ENCODE assay signal across 12 cellular contexts in genomic region chr14:85572845-85573244, GRCh38. TPM values are rescaled to one million over a fixed set of nuclear protein-coding genes. Genes with fewer than 3 reads are reported as not detected.
DNase-seq lines count a peak whose midpoint lies in the region; TF ChIP-seq lines count a peak whose summit lies in the region.
"Had no signal": no experiment of that assay in that cellular context is flagged by ENCODE, and none has a peak within 500 bp of the region (broad histone marks: within the 10 kb centered on the region; RNA-seq: fewer than 3 reads in every experiment).

No MANE protein-coding gene starts in this region.

- no peak overlapping the region for H3K4me3 ChIP-seq in A673 (ENCODE audit: low read depth, low read length, poor library complexity, severe bottlenecking)
- H3K4me3 ChIP-seq in kidney epithelial cell (ENCODE audit: low read depth, low read length) = no peak overlapping the region
- no peak overlapping the region for H3K4me3 ChIP-seq in HAP-1
- no peak overlapping the region for H3K4me3 ChIP-seq in transverse colon
- H3K4me3 ChIP-seq: GM12878, upper lobe of left lung had no signal

- TF ChIP-seq EP300 in transverse colon (IDR thresholded peaks at IDR 0.05; ENCODE audit: low read depth) = no peak

- DNase-seq in A673 (ENCODE audit: low spot score) = peak; percentile 56
- DNase-seq in HCEC 1CT = peak; percentile 93
- DNase-seq in amniotic stem cell (lab: John Stamatoyannopoulos, UW) = peak; percentile 58
- peak; percentile 55 for DNase-seq in kidney epithelial cell (ENCODE audit: low read depth)
- no peak for DNase-seq in HAP-1 (ENCODE audit: low spot score in 2 of 2)
- DNase-seq in D341Med (ENCODE audit: low spot score) = no peak
- no peak for DNase-seq in T-helper 1 cell
- DNase-seq in transverse colon = no peak
- DNase-seq: CD4-positive, CD25-positive, alpha-beta regulatory T cell; posterior cingulate gyrus; upper lobe of left lung had no signal

- POLR2A ChIA-PET in A673 (lab: Charles Lee; ENCODE audit: low non-redundant PET) = no interaction called here

- intact Hi-C loops in A673 (cut with micrococcal nuclease; ENCODE audit: unreplicated experiment) (no loop called here), transverse colon (cut with DNase I; ENCODE audit: low total_unique reads) (no loop called here)

- no peaks in the 10 kb centered on the region for H3K36me3 ChIP-seq in A673 (ENCODE audit: insufficient read depth, low read length, poor library complexity, severe bottlenecking)
- H3K36me3 ChIP-seq in kidney epithelial cell (ENCODE audit: control insufficient read depth, insufficient read depth, low read length) = no peaks in the 10 kb centered on the region
- no peaks in the 10 kb centered on the region for H3K36me3 ChIP-seq in HAP-1 (replicated peaks)
- no peaks in the 10 kb centered on the region for H3K36me3 ChIP-seq in transverse colon
- H3K36me3 ChIP-seq: upper lobe of left lung had no signal

- in situ Hi-C loops in HAP-1 (cut with MboI; ENCODE audit: low sequenced_read_pairs) (no loop called here), transverse colon (cut with MboI; ENCODE audit: low pct_ligation_motif_present in 1 of 4, low pct_unique_long_range_greater_than_20kb in 1 of 4, low sequenced_read_pairs in 3 of 4) (no loop called here)

- H3K9me3 ChIP-seq in A673 (ENCODE audit: low read depth, low read length, poor library complexity, severe bottlenecking) (no peaks in the 10 kb centered on the region), HAP-1 (no peaks in the 10 kb centered on the region), transverse colon (no peaks in the 10 kb centered on the region)
- H3K9me3 ChIP-seq: upper lobe of left lung had no signal

- H3K27ac ChIP-seq in A673 (ENCODE audit: low read depth, low read length, poor library complexity, severe bottlenecking) = peak overlapping the region; percentile 12
- no peak overlapping the region for H3K27ac ChIP-seq in transverse colon
- H3K27ac ChIP-seq: upper lobe of left lung had no signal

- no peak for TF ChIP-seq POLR2A in transverse colon (IDR thresholded peaks at IDR 0.05)

- CTCF ChIA-PET in A673 (lab: Charles Lee) = no interaction called here

- TF ChIP-seq CTCF in A673 (conservative IDR thresholded peaks at IDR 0.05; ENCODE audit: low read depth, low read length) (no peak), kidney epithelial cell (IDR thresholded peaks at IDR 0.05; ENCODE audit: insufficient read depth, low read length, poor library complexity, severe bottlenecking) (no peak), transverse colon (IDR thresholded peaks at IDR 0.05) (no peak)

- no peaks in the 10 kb centered on the region for H3K27me3 ChIP-seq in A673 (replicated peaks; ENCODE audit: insufficient read depth, low read depth, low read length, poor library complexity)
- no peaks in the 10 kb centered on the region for H3K27me3 ChIP-seq in kidney epithelial cell (ENCODE audit: control insufficient read depth, insufficient read depth, low read length)
- no peaks in the 10 kb centered on the region for H3K27me3 ChIP-seq in HAP-1 (ENCODE audit: low read depth)
- H3K27me3 ChIP-seq in transverse colon = no peaks in the 10 kb centered on the region
- H3K27me3 ChIP-seq: upper lobe of left lung had no signal

- BruUV-seq in A673 (replicated peaks; lab: Mats Ljungman, UMichigan) = no TSS peak

- H3K4me1 ChIP-seq in A673 (ENCODE audit: insufficient read depth, low read length, poor library complexity, severe bottlenecking) (peaks cover 38% of the 10 kb centered on the region), HAP-1 (peaks cover 33% of the 10 kb centered on the region), transverse colon (no peaks in the 10 kb centered on the region)
- H3K4me1 ChIP-seq: upper lobe of left lung had no signal

RNA-seq across cellular contexts. Expression of gene FLRT2, which starts 42.9 kb away (rescaled TPM):
- total RNA-seq in A673 (2021) (107 and 128 TPM in 2 replicates), kidney epithelial cell (8.1 and 14.7 TPM in 2 replicates), transverse colon (1 to 10 TPM; 3.4 to 7.0 (median 4.0) TPM)
- total RNA-seq: CD4-positive, CD25-positive, alpha-beta regulatory T cell had no signal

Comparison
In these comparisons a context has a peak if more than half of its experiments do, and no peak if none do; other contexts are left out.
1. DNase-seq: peak in A673 (single experiment), HCEC 1CT (single experiment), amniotic stem cell (single experiment) and kidney epithelial cell (single experiment); none in HAP-1 (0 of 2), D341Med (single experiment), T-helper 1 cell (0 of 5) and transverse colon (single experiment).